29 cellular contexts compared by ENCODE assay signal in genomic region chr10:96454184-96454583, GRCh38. TPM values are rescaled to one million over a fixed set of nuclear protein-coding genes. Genes with fewer than 3 reads are reported as not detected.
"Had no signal": no experiment of that assay in that cellular context is flagged by ENCODE, and none has a peak within 500 bp of the region (broad histone marks: within the 10 kb centered on the region; RNA-seq: fewer than 3 reads in every experiment).

No MANE protein-coding gene starts in this region.

- DNase-seq: dorsolateral prefrontal cortex; effector CD8-positive, alpha-beta T cell; endodermal cell; foreskin fibroblast; gastrocnemius medialis; head of caudate nucleus; left cardiac atrium; left lung; mesenchymal stem cell; mucosa of descending colon; naive B cell; occipital lobe; pancreas; right lobe of liver; stimulated activated CD4-positive, alpha-beta T cell treated with anti-CD3 and anti-CD28 coated beads, Interleukin-12 subunit alpha, Interleukin-12 subunit beta, amount 100 ng/mL, for 4 hours; stimulated activated CD4-positive, alpha-beta T cell treated with anti-CD3 and anti-CD28 coated beads, Interleukin-1b, Interleukin-23, amount 100 ng/mL, for 48 hours; stimulated activated CD4-positive, alpha-beta T cell treated with anti-CD3 and anti-CD28 coated beads, Interleukin-4, amount 100 ng/mL, for 1 hour; stimulated activated CD8-positive, alpha-beta memory T cell treated with anti-CD3 and anti-CD28 coated beads, Interleukin-4, amount 100 ng/mL, for 48 hours; stimulated activated naive CD4-positive, alpha-beta T cell treated with Interleukin-2 at 50 U/mL for 16 hours; stomach; thyroid gland had no signal

- H3K27ac ChIP-seq: dorsolateral prefrontal cortex, epithelial cell of prostate, gastrocnemius medialis, left lung, pancreas, right lobe of liver, stomach, thyroid gland, vagina had no signal

- H3K9me3 Mint-ChIP-seq: endodermal cell; mesothelial cell of epicardium; natural killer cell treated with Interleukin-12 subunit alpha and Interleukin-12 subunit beta and Interleukin-15 and Interleukin-18, amount 100 ng/mL, for 72 hours; neural crest cell had no signal

- H3K36me3 Mint-ChIP-seq: mesothelial cell of epicardium; naive B cell; natural killer cell treated with Interleukin-12 subunit alpha and Interleukin-12 subunit beta and Interleukin-15 and Interleukin-18, amount 100 ng/mL, for 72 hours had no signal

- H3K27me3 ChIP-seq: dorsolateral prefrontal cortex, gastrocnemius medialis, pancreas, right lobe of liver, stomach, thyroid gland, vagina had no signal

- ATAC-seq: esophagus mucosa; gastrocnemius medialis; left cardiac atrium; left lung; mucosa of descending colon; natural killer cell treated with Interleukin-12 subunit alpha and Interleukin-12 subunit beta and Interleukin-15 and Interleukin-18, amount 100 ng/mL, for 72 hours; pancreas; right lobe of liver had no signal

- H3K4me1 Mint-ChIP-seq: mesothelial cell of epicardium, naive B cell had no signal

- H3K27ac Mint-ChIP-seq: endodermal cell; mesothelial cell of epicardium; naive B cell; natural killer cell treated with Interleukin-12 subunit alpha and Interleukin-12 subunit beta and Interleukin-15 and Interleukin-18, amount 100 ng/mL, for 72 hours had no signal

- H3K36me3 ChIP-seq: gastrocnemius medialis, left lung, pancreas, right lobe of liver, stomach, thyroid gland, vagina had no signal

- H3K9me3 ChIP-seq: gastrocnemius medialis, left lung, mucosa of descending colon, pancreas, right lobe of liver, stomach, thyroid gland, vagina had no signal

- H3K4me3 Mint-ChIP-seq: endodermal cell; mesothelial cell of epicardium; naive B cell; natural killer cell treated with Interleukin-12 subunit alpha and Interleukin-12 subunit beta and Interleukin-15 and Interleukin-18, amount 100 ng/mL, for 72 hours; neural crest cell had no signal

- H3K4me2 ChIP-seq: smooth muscle cell had no signal

- H3K4me3 ChIP-seq: dorsolateral prefrontal cortex, gastrocnemius medialis, left lung, mucosa of descending colon, pancreas, right lobe of liver, smooth muscle cell, stomach, thyroid gland, vagina had no signal

- H3K4me1 ChIP-seq: gastrocnemius medialis, left lung, pancreas, right lobe of liver, vagina had no signal

RNA-seq across cellular contexts. Expression of gene TLL2, which starts 59.5 kb away (rescaled TPM):
- total RNA-seq: subcutaneous adipose tissue had no signal
- polyA plus RNA-seq: smooth muscle cell had no signal
